10 cellular contexts compared by ENCODE assay signal in the genomic region with DNA sequence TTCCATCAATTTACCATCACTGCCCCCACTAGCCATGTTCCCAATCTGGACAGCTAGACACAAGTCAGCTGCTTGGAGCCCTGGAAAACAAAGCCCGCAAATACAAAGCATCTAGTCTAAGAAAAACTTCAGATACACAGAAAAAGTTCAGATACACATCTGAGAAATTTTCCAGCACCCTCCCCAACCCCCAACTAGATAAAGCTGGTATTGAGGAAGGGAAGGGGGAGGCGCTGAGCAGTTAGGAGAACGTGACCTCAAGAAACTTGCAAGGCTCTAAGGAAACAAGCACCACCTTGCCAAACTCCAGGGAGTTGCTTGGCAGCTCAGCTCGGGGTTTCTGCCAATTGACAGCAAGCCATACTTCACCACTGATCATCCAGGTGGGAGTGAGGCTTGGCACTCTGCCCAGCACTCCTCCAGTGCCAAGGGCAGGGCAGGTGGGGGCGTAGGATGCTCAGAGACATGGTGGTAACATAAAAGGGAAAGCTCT. TPM values are rescaled to one million over a fixed set of nuclear protein-coding genes. Genes with fewer than 3 reads are reported as not detected.
DNase-seq lines count a peak whose midpoint lies in the region; ATAC-seq and TF ChIP-seq lines count a peak whose summit lies in the region.
"Had no signal": no experiment of that assay in that cellular context is flagged by ENCODE, and none has a peak within 500 bp of the region (broad histone marks: within the 10 kb centered on the region; RNA-seq: fewer than 3 reads in every experiment).

No MANE protein-coding gene starts in this region.

- no peak for TF ChIP-seq CTCF in natural killer cell (IDR thresholded peaks at IDR 0.05)
- no peak for TF ChIP-seq CTCF in CD8-positive, alpha-beta T cell (IDR thresholded peaks at IDR 0.05)

- H3K27ac Mint-ChIP-seq in natural killer cell: no peak overlapping the region
- H3K27ac Mint-ChIP-seq in CD8-positive, alpha-beta T cell: no peak overlapping the region
- H3K27ac Mint-ChIP-seq: T-helper 2 cell treated with Interferon-gamma antibody and Interleukin-4, amounts not matched to agents 5 μg/mL and 100 μg/mL, for 36 hours had no signal

- no peaks in the 10 kb centered on the region for H3K9me3 ChIP-seq in CD8-positive, alpha-beta T cell (ENCODE audit: low read length)

- intact Hi-C loops in natural killer cell (cut with micrococcal nuclease): no loop called here
- intact Hi-C loops in CD8-positive, alpha-beta T cell (cut with DNase I, micrococcal nuclease): no loop called here

- no peaks in the 10 kb centered on the region for H3K36me3 Mint-ChIP-seq in natural killer cell
- peaks cover 2% of the 10 kb centered on the region for H3K36me3 Mint-ChIP-seq in CD8-positive, alpha-beta T cell

- H3K36me3 ChIP-seq in CD8-positive, alpha-beta T cell (ENCODE audit: insufficient read depth, low read length): no peaks in the 10 kb centered on the region

- peaks cover 9 to 10% of the 10 kb centered on the region in 2 donors for H3K4me1 Mint-ChIP-seq in natural killer cell
- H3K4me1 Mint-ChIP-seq in CD8-positive, alpha-beta T cell (ENCODE audit: low read depth): peaks cover 9% of the 10 kb centered on the region

- CTCF ChIA-PET in CD8-positive, alpha-beta T cell (lab: Charles Lee): interaction anchor here (0.6 to 1.6 kb wide), 3 partner anchors 12 to 1900 kb away, joined by 3 to 4 read pairs (median 3); no protein-coding TSS in a partner anchor

- H3K27ac ChIP-seq in epithelial cell of prostate: peak overlapping the region; percentile 83
- H3K27ac ChIP-seq in CD8-positive, alpha-beta T cell (ENCODE audit: low read depth, low read length): no peak overlapping the region

- ATAC-seq in natural killer cell (no peak), HG02973 (IDR thresholded peaks at IDR 0.05; ENCODE audit: unreplicated experiment) (no peak), HG02870 (IDR thresholded peaks at IDR 0.05; ENCODE audit: unreplicated experiment) (no peak)
- no peak for ATAC-seq in CD8-positive, alpha-beta T cell

- peaks cover 9 to 35% of the 10 kb centered on the region in 2 donors for H3K27me3 Mint-ChIP-seq in natural killer cell (ENCODE audit: low read depth in 2 of 2)
- H3K27me3 Mint-ChIP-seq in CD8-positive, alpha-beta T cell (ENCODE audit: low read depth): peaks cover 5% of the 10 kb centered on the region

- H3K9me3 Mint-ChIP-seq in natural killer cell: no peaks in the 10 kb centered on the region
- H3K9me3 Mint-ChIP-seq in CD8-positive, alpha-beta T cell: no peaks in the 10 kb centered on the region
- H3K9me3 Mint-ChIP-seq: T-helper 2 cell treated with Interferon-gamma antibody and Interleukin-4, amounts not matched to agents 5 μg/mL and 100 μg/mL, for 36 hours had no signal

- POLR2A ChIA-PET in CD8-positive, alpha-beta T cell (lab: Charles Lee): interaction anchor here (0.7 kb wide), 1 partner anchor 55 kb away, joined by 7 read pairs; no protein-coding TSS in a partner anchor

- DNase-seq in Jurkat, Clone E6-1 (ENCODE audit: low read depth, low spot score): peak; percentile 53
- peak; percentile 87 for DNase-seq in NCI-H69 (lab: John Stamatoyannopoulos, UW)
- DNase-seq in epithelial cell of prostate (ENCODE audit: low read depth, low spot score): peak; percentile 29
- peak; percentile 43 for DNase-seq in renal cortical epithelial cell (ENCODE audit: low read depth)
- no peak for DNase-seq in natural killer cell
- no peak for DNase-seq in CD8-positive, alpha-beta T cell
- DNase-seq: activated naive CD4-positive, alpha-beta T cell treated with anti-CD3 and anti-CD28 coated beads, Interleukin-2, amount 50 U/mL, for 16 hours had no signal

- peaks cover 6% of the 10 kb centered on the region for H3K4me1 ChIP-seq in CD8-positive, alpha-beta T cell (ENCODE audit: insufficient read depth, low read length)

- no peak overlapping the region for H3K4me3 ChIP-seq in Jurkat, Clone E6-1 (ENCODE audit: low read length)
- H3K4me3 ChIP-seq in CD8-positive, alpha-beta T cell (ENCODE audit: low read depth, low read length): no peak overlapping the region

- H3K27me3 ChIP-seq in CD8-positive, alpha-beta T cell (ENCODE audit: insufficient read depth, low read length): no peaks in the 10 kb centered on the region

- H3K4me3 Mint-ChIP-seq in natural killer cell: no peak overlapping the region
- H3K4me3 Mint-ChIP-seq in CD8-positive, alpha-beta T cell: no peak overlapping the region
- H3K4me3 Mint-ChIP-seq: T-helper 2 cell treated with Interferon-gamma antibody and Interleukin-4, amounts not matched to agents 5 μg/mL and 100 μg/mL, for 36 hours had no signal

RNA-seq across cellular contexts. Expression of a gene that starts 5.1 kb away (rescaled TPM):
- 156 TPM for polyA plus RNA-seq in Jurkat, Clone E6-1 (2012; ENCODE audit: insufficient read depth, insufficient read length)
- total RNA-seq in renal cortical epithelial cell: 171 and 203 TPM in 2 replicates
- total RNA-seq in natural killer cell: 10 to 100 TPM; 20.4 to 30.9 (median 25.7) TPM
- 10 to 100 TPM; 49.2 to 55.6 TPM for total RNA-seq in CD8-positive, alpha-beta T cell

RNA-seq across cellular contexts. Expression of a gene that starts 42.5 kb away (rescaled TPM):
- 28.0 TPM for polyA plus RNA-seq in Jurkat, Clone E6-1 (2012; ENCODE audit: insufficient read depth, insufficient read length)
- 113 and 175 TPM in 2 replicates for total RNA-seq in renal cortical epithelial cell
- 10 to 100 TPM; 46.4 to 55.1 (median 52.8) TPM for total RNA-seq in natural killer cell
- 10 to 100 TPM; 33.7 to 34.0 TPM for total RNA-seq in CD8-positive, alpha-beta T cell

RNA-seq across cellular contexts. Expression of a gene that starts 49.4 kb away (rescaled TPM):
- 207 TPM for polyA plus RNA-seq in Jurkat, Clone E6-1 (2012; ENCODE audit: insufficient read depth, insufficient read length)
- 3.5 and 43.6 TPM in 2 replicates for total RNA-seq in renal cortical epithelial cell
- total RNA-seq in natural killer cell: 1 to 10 TPM in 2 of 3 donors, under 1 TPM in 1; 0.89 to 3.0 (median 1.8) TPM
- total RNA-seq in CD8-positive, alpha-beta T cell: under 1 TPM; 0.56 to 0.68 TPM

Comparison
In these comparisons a context has a peak if more than half of its experiments do, and no peak if none do; other contexts are left out.
1. DNase-seq: peak in Jurkat, Clone E6-1 (single experiment), NCI-H69 (single experiment), epithelial cell of prostate (single experiment) and renal cortical epithelial cell (single experiment); none in natural killer cell (single experiment) and CD8-positive, alpha-beta T cell (0 of 7).